In the genomic region with DNA sequence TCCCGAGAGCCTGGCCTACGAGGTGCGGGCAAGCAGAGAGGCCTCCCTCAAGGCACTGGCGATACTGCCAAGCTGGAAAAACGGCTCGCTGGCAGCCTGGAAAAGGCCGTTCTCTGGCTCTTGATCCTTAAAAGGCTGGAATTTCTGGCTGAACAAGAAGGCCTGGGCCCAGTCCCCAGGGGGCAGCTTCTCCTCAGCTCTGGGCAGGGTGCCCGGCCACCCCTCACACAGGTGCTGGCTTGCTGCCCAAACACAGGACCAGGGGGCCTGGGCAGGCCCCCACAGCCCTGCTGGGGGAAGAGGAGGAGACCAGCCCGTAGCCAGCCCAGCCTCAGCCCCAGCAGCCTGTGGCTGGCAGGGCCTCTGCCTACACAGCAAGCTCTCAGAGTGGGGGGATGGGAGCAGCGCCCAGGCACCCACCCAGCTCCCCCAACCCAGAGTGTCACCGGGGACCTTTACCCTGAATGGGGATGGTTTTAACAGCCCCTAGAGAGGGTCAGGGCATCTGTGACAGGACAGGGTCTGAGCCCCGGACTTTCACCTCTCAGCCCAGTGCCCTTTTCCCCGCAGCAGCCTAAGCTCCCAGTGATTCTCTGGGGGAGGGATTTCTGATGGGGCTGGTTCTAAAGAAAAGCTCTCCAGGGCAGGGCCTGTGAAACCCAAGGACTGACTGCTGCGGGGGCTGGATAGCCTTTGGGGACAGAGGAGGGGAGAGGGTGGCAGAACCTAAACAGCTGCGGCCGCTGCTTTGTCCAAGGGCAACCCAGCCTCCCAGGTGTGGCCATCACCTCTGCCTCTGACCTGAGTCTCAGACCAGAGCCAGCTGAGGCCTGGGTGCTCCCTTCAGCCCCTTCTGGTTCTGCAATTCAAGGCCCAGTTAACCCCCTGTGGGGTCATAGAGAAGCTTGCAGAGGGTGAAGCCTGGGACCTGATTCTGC, we compare ENCODE assay signal across 1 cellular context.
TF ChIP-seq lines count a peak whose summit lies in the region.

No MANE protein-coding gene starts in this region.

TF ChIP-seq in HepG2, 621 proteins besides CTCF, POLR2A, EP300 and RAD21 (continued from another document and continues in another):
- peak; percentile 64; the same call in 1 of the 2 replicates for TF ChIP-seq KDM3A (CRISPR knock-in tag; IDR thresholded peaks at IDR 0.05; ENCODE audit: low read depth)
- peak; percentile 19 for TF ChIP-seq SMAD3 (CRISPR knock-in tag; IDR thresholded peaks at IDR 0.05)
- no peak for TF ChIP-seq ZNF331 (CRISPR knock-in tag; IDR thresholded peaks at IDR 0.05)
- peak; percentile 65 for TF ChIP-seq SAP130 (CRISPR knock-in tag; IDR thresholded peaks at IDR 0.05; ENCODE audit: low read depth)
- TF ChIP-seq ZNF878 (CRISPR knock-in tag; IDR thresholded peaks at IDR 0.05) = peak; percentile 49; the same call in 1 of the 2 replicates
- TF ChIP-seq ZMYM4 (CRISPR knock-in tag; IDR thresholded peaks at IDR 0.05) = peak; percentile 31
- TF ChIP-seq SRSF1 (optimal IDR thresholded peaks at IDR 0.05; ENCODE audit: low read depth, low read length) = peak; percentile 90
- TF ChIP-seq, protein P1, sequence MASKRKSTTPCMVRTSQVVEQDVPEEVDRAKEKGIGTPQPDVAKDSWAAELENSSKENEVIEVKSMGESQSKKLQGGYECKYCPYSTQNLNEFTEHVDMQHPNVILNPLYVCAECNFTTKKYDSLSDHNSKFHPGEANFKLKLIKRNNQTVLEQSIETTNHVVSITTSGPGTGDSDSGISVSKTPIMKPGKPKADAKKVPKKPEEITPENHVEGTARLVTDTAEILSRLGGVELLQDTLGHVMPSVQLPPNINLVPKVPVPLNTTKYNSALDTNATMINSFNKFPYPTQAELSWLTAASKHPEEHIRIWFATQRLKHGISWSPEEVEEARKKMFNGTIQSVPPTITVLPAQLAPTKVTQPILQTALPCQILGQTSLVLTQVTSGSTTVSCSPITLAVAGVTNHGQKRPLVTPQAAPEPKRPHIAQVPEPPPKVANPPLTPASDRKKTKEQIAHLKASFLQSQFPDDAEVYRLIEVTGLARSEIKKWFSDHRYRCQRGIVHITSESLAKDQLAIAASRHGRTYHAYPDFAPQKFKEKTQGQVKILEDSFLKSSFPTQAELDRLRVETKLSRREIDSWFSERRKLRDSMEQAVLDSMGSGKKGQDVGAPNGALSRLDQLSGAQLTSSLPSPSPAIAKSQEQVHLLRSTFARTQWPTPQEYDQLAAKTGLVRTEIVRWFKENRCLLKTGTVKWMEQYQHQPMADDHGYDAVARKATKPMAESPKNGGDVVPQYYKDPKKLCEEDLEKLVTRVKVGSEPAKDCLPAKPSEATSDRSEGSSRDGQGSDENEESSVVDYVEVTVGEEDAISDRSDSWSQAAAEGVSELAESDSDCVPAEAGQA (IDR thresholded peaks at IDR 0.05; ENCODE audit: low read depth) = peak; percentile 1; the same call in 1 of the 2 replicates
- TF ChIP-seq, protein P1 (CRISPR knock-in tag; IDR thresholded peaks at IDR 0.05; ENCODE audit: borderline replicate concordance) = no peak
- TF ChIP-seq, protein P2, sequence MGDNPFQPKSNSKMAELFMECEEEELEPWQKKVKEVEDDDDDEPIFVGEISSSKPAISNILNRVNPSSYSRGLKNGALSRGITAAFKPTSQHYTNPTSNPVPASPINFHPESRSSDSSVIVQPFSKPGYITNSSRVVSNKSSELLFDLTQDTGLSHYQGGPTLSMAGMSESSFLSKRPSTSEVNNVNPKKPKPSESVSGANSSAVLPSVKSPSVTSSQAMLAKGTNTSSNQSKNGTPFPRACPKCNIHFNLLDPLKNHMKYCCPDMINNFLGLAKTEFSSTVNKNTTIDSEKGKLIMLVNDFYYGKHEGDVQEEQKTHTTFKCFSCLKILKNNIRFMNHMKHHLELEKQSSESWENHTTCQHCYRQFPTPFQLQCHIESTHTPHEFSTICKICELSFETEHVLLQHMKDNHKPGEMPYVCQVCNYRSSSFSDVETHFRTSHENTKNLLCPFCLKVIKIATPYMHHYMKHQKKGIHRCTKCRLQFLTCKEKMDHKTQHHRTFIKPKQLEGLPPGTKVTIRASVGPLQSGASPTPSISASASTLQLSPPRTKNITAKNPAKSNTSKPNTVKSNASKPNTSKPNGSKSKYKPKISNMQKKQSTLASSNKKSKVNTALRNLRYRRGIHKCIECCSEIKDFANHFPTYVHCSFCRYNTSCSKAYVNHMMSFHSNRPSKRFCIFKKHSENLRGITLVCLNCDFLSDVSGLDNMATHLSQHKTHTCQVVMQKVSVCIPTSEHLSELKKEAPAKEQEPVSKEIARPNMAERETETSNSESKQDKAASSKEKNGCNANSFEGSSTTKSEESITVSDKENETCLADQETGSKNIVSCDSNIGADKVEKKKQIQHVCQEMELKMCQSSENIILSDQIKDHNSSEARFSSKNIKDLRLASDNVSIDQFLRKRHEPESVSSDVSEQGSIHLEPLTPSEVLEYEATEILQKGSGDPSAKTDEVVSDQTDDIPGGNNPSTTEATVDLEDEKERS (CRISPR knock-in tag; IDR thresholded peaks at IDR 0.05) = no peak
- peak; percentile 63 for TF ChIP-seq ZNF883 (CRISPR knock-in tag; IDR thresholded peaks at IDR 0.05; ENCODE audit: not compliant biosample characterization)
- no peak; the same call in 1 of the 2 replicates for TF ChIP-seq ZMAT3 (CRISPR knock-in tag; conservative IDR thresholded peaks at IDR 0.05)
- no peak for TF ChIP-seq ISX (CRISPR knock-in tag; conservative IDR thresholded peaks at IDR 0.05)
- peak; percentile 90 for TF ChIP-seq AGO2 (optimal IDR thresholded peaks at IDR 0.05; ENCODE audit: low read depth, low read length)
- TF ChIP-seq TSC22D2 (CRISPR knock-in tag; IDR thresholded peaks at IDR 0.05; ENCODE audit: borderline replicate concordance) = 0 out of 2 replicates have a peak, but pooled peaks have one; percentile 42
- peak; percentile 35; the same call in 1 of the 2 replicates for TF ChIP-seq ETV5 (CRISPR knock-in tag; IDR thresholded peaks at IDR 0.05; ENCODE audit: borderline replicate concordance)
- TF ChIP-seq, protein P3, sequence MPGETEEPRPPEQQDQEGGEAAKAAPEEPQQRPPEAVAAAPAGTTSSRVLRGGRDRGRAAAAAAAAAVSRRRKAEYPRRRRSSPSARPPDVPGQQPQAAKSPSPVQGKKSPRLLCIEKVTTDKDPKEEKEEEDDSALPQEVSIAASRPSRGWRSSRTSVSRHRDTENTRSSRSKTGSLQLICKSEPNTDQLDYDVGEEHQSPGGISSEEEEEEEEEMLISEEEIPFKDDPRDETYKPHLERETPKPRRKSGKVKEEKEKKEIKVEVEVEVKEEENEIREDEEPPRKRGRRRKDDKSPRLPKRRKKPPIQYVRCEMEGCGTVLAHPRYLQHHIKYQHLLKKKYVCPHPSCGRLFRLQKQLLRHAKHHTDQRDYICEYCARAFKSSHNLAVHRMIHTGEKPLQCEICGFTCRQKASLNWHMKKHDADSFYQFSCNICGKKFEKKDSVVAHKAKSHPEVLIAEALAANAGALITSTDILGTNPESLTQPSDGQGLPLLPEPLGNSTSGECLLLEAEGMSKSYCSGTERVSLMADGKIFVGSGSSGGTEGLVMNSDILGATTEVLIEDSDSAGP (CRISPR knock-in tag; IDR thresholded peaks at IDR 0.05; ENCODE audit: borderline replicate concordance) = peak; percentile 56; the same call in 1 of the 2 replicates
- peak; percentile 19; the same call in 1 of the 2 replicates for TF ChIP-seq ZNF138 (CRISPR knock-in tag; IDR thresholded peaks at IDR 0.05; ENCODE audit: low read depth)
- peak; percentile 66 for TF ChIP-seq ZNF292 (CRISPR knock-in tag; IDR thresholded peaks at IDR 0.05; ENCODE audit: borderline replicate concordance, low read depth)
- no peak for TF ChIP-seq FLYWCH1 (CRISPR knock-in tag; IDR thresholded peaks at IDR 0.05)
- TF ChIP-seq NFKBIZ (CRISPR knock-in tag; IDR thresholded peaks at IDR 0.05) = peak; percentile 32; the same call in 1 of the 2 replicates
- peak; percentile 80 for TF ChIP-seq NR2F6 (IDR thresholded peaks at IDR 0.05)
- peak; percentile 72 for TF ChIP-seq NR2F6 (CRISPR knock-in tag; IDR thresholded peaks at IDR 0.05)
- TF ChIP-seq ATM (IDR thresholded peaks at IDR 0.05; ENCODE audit: borderline replicate concordance) = no peak
- no peak for TF ChIP-seq RELA (CRISPR knock-in tag; IDR thresholded peaks at IDR 0.05)
- TF ChIP-seq, protein P4, sequence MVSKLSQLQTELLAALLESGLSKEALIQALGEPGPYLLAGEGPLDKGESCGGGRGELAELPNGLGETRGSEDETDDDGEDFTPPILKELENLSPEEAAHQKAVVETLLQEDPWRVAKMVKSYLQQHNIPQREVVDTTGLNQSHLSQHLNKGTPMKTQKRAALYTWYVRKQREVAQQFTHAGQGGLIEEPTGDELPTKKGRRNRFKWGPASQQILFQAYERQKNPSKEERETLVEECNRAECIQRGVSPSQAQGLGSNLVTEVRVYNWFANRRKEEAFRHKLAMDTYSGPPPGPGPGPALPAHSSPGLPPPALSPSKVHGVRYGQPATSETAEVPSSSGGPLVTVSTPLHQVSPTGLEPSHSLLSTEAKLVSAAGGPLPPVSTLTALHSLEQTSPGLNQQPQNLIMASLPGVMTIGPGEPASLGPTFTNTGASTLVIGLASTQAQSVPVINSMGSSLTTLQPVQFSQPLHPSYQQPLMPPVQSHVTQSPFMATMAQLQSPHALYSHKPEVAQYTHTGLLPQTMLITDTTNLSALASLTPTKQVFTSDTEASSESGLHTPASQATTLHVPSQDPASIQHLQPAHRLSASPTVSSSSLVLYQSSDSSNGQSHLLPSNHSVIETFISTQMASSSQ (IDR thresholded peaks at IDR 0.05; ENCODE audit: low read depth) = no peak
- TF ChIP-seq, protein P4 (CRISPR knock-in tag; IDR thresholded peaks at IDR 0.05; ENCODE audit: borderline replicate concordance) = peak; percentile 41; the same call in 1 of the 2 replicates
- TF ChIP-seq, protein P5, sequence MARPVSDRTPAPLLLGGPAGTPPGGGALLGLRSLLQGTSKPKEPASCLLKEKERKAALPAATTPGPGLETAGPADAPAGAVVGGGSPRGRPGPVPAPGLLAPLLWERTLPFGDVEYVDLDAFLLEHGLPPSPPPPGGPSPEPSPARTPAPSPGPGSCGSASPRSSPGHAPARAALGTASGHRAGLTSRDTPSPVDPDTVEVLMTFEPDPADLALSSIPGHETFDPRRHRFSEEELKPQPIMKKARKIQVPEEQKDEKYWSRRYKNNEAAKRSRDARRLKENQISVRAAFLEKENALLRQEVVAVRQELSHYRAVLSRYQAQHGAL (CRISPR knock-in tag; IDR thresholded peaks at IDR 0.05; ENCODE audit: not compliant biosample characterization) = peak; percentile 64
- TF ChIP-seq BORCS8-MEF2B (CRISPR knock-in tag; IDR thresholded peaks at IDR 0.05) = peak; percentile 75
- TF ChIP-seq, protein P6, sequence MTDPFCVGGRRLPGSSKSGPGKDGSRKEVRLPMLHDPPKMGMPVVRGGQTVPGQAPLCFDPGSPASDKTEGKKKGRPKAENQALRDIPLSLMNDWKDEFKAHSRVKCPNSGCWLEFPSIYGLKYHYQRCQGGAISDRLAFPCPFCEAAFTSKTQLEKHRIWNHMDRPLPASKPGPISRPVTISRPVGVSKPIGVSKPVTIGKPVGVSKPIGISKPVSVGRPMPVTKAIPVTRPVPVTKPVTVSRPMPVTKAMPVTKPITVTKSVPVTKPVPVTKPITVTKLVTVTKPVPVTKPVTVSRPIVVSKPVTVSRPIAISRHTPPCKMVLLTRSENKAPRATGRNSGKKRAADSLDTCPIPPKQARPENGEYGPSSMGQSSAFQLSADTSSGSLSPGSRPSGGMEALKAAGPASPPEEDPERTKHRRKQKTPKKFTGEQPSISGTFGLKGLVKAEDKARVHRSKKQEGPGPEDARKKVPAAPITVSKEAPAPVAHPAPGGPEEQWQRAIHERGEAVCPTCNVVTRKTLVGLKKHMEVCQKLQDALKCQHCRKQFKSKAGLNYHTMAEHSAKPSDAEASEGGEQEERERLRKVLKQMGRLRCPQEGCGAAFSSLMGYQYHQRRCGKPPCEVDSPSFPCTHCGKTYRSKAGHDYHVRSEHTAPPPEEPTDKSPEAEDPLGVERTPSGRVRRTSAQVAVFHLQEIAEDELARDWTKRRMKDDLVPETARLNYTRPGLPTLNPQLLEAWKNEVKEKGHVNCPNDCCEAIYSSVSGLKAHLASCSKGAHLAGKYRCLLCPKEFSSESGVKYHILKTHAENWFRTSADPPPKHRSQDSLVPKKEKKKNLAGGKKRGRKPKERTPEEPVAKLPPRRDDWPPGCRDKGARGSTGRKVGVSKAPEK (CRISPR knock-in tag; IDR thresholded peaks at IDR 0.05; ENCODE audit: borderline replicate concordance) = no peak
- TF ChIP-seq ZNF790 (CRISPR knock-in tag; IDR thresholded peaks at IDR 0.05; ENCODE audit: borderline replicate concordance) = peak; percentile 61; the same call in 1 of the 2 replicates
- 0 out of 2 replicates have a peak, but pooled peaks have one; percentile 12 for TF ChIP-seq ZKSCAN8 (CRISPR knock-in tag; IDR thresholded peaks at IDR 0.05; ENCODE audit: borderline replicate concordance)
- TF ChIP-seq ZNF430 (CRISPR knock-in tag; IDR thresholded peaks at IDR 0.05) = peak; percentile 61; the same call in 1 of the 2 replicates
